ENCODE assay signal across 15 cellular contexts in genomic region chr1:230611128-230611914, GRCh38.
"Had no signal": no experiment of that assay in that cellular context is flagged by ENCODE, and none has a peak within 500 bp of the region (broad histone marks: within the 10 kb centered on the region; RNA-seq: fewer than 3 reads in every experiment).

No MANE protein-coding gene starts in this region.

- ATAC-seq: activated naive CD4-positive, alpha-beta T cell treated with anti-CD3 and anti-CD28 coated beads, Interleukin-2, amount 50 U/mL, for 72 hours; pancreas had no signal

- H3K36me3 ChIP-seq: adrenal gland, cardiac muscle cell, pancreas, thyroid gland had no signal

- DNase-seq: activated CD4-positive, alpha-beta T cell treated with anti-CD3 and anti-CD28 coated beads, Interleukin-2, amount 50 U/mL, for 4 hours; activated gamma-delta T cell treated with Interleukin-2 at 50 U/mL for 16 hours; adrenal gland; left colon; midbrain; pancreas; stimulated activated CD4-positive, alpha-beta T cell treated with anti-CD3 and anti-CD28 coated beads, Interleukin-12 subunit alpha, Interleukin-12 subunit beta, amount 100 ng/mL, for 4 hours; stimulated activated CD4-positive, alpha-beta T cell treated with anti-CD3 and anti-CD28 coated beads, Interleukin-1b, Interleukin-23, amount 100 ng/mL, for 48 hours; stimulated activated CD8-positive, alpha-beta memory T cell treated with anti-CD3 and anti-CD28 coated beads, Interleukin-4, amount 100 ng/mL, for 48 hours; stimulated activated naive CD4-positive, alpha-beta T cell; thyroid gland had no signal

- H3K9me3 ChIP-seq: adrenal gland, pancreas, thyroid gland had no signal

- H3K27ac ChIP-seq: adrenal gland, cardiac muscle cell, hepatocyte, pancreas, thyroid gland had no signal

- H3K4me1 ChIP-seq: adrenal gland, thyroid gland had no signal

- H3K36me3 Mint-ChIP-seq: activated naive CD4-positive, alpha-beta T cell treated with anti-CD3 and anti-CD28 coated beads, Interleukin-2, amount 50 U/mL, for 72 hours had no signal

- H3K4me3 Mint-ChIP-seq: T-helper 2 cell treated with Interferon-gamma antibody and Interleukin-4, amounts not matched to agents 5 μg/mL and 100 μg/mL, for 36 hours had no signal

- H3K27me3 ChIP-seq: adrenal gland, cardiac muscle cell, hepatocyte, pancreas, thyroid gland had no signal

- H3K9me3 Mint-ChIP-seq: activated naive CD4-positive, alpha-beta T cell treated with anti-CD3 and anti-CD28 coated beads, Interleukin-2, amount 50 U/mL, for 72 hours; T-helper 2 cell treated with Interferon-gamma antibody and Interleukin-4, amounts not matched to agents 5 μg/mL and 100 μg/mL, for 36 hours had no signal

- H3K4me3 ChIP-seq: adrenal gland, cardiac muscle cell, hepatocyte, pancreas, thyroid gland had no signal

- H3K27ac Mint-ChIP-seq: activated naive CD4-positive, alpha-beta T cell treated with anti-CD3 and anti-CD28 coated beads, Interleukin-2, amount 50 U/mL, for 72 hours; T-helper 2 cell treated with Interferon-gamma antibody and Interleukin-4, amounts not matched to agents 5 μg/mL and 100 μg/mL, for 36 hours had no signal
